In genomic region chr2:113217455-113218282, GRCh38 we compare ENCODE assay signal across 1 cellular context.
TF ChIP-seq lines count a peak whose summit lies in the region.

No MANE protein-coding gene starts in this region.

TF ChIP-seq in HepG2, 621 proteins besides CTCF, POLR2A, EP300 and RAD21 (continued from another document and continues in another):
- peak; percentile 81 for TF ChIP-seq ZNF687 (CRISPR knock-in tag; IDR thresholded peaks at IDR 0.05)
- no peak; the same call in 1 of the 2 replicates for TF ChIP-seq ZMYM4 (CRISPR knock-in tag; IDR thresholded peaks at IDR 0.05)
- TF ChIP-seq AGO1 (IDR thresholded peaks at IDR 0.05; ENCODE audit: low read depth, low read length, poor library complexity, severe bottlenecking) = peak; percentile 57
- TF ChIP-seq ZNF546 (CRISPR knock-in tag; conservative IDR thresholded peaks at IDR 0.05) = no peak
- 0 out of 2 replicates have a peak, but pooled peaks have one; percentile 55 for TF ChIP-seq ZNF605 (CRISPR knock-in tag; IDR thresholded peaks at IDR 0.05)
- TF ChIP-seq ZNF782 (CRISPR knock-in tag; IDR thresholded peaks at IDR 0.05; ENCODE audit: borderline replicate concordance) = peak; percentile 79; the same call in 1 of the 2 replicates
- no peak for TF ChIP-seq STAG1 (CRISPR knock-in tag; IDR thresholded peaks at IDR 0.05)
- peak; percentile 67 for TF ChIP-seq ZFP91 (CRISPR knock-in tag; IDR thresholded peaks at IDR 0.05; ENCODE audit: borderline replicate concordance)
- TF ChIP-seq ZC3H13 (CRISPR knock-in tag; IDR thresholded peaks at IDR 0.05) = 0 out of 2 replicates have a peak, but pooled peaks have one; percentile 23
- TF ChIP-seq TFE3 (CRISPR knock-in tag; IDR thresholded peaks at IDR 0.05) = peak; percentile 37; the same call in 1 of the 2 replicates
- no peak for TF ChIP-seq ISX (CRISPR knock-in tag; conservative IDR thresholded peaks at IDR 0.05)
- TF ChIP-seq HMGXB3 (CRISPR knock-in tag; IDR thresholded peaks at IDR 0.05; ENCODE audit: borderline replicate concordance) = no peak
- no peak for TF ChIP-seq ZNF83 (CRISPR knock-in tag; IDR thresholded peaks at IDR 0.05; ENCODE audit: borderline replicate concordance)
- TF ChIP-seq TIGD3 (CRISPR knock-in tag; IDR thresholded peaks at IDR 0.05; ENCODE audit: borderline replicate concordance) = no peak; the same call in 1 of the 2 replicates
- no peak for TF ChIP-seq ZNF576 (CRISPR knock-in tag; IDR thresholded peaks at IDR 0.05)
- 0 out of 2 replicates have a peak, but pooled peaks have one; percentile 23 for TF ChIP-seq ZNF704 (CRISPR knock-in tag; IDR thresholded peaks at IDR 0.05; ENCODE audit: borderline replicate concordance)
- no peak for TF ChIP-seq JUN (CRISPR knock-in tag; IDR thresholded peaks at IDR 0.05)
- no peak for TF ChIP-seq NFE2L1 (CRISPR knock-in tag; IDR thresholded peaks at IDR 0.05; ENCODE audit: borderline replicate concordance)
- no peak for TF ChIP-seq ZBTB33 (CRISPR knock-in tag; IDR thresholded peaks at IDR 0.05)
- peak; percentile 23; the same call in 1 of the 2 replicates for TF ChIP-seq ZSCAN31 (CRISPR knock-in tag; IDR thresholded peaks at IDR 0.05; ENCODE audit: low read depth)
- TF ChIP-seq HNRNPUL1 (IDR thresholded peaks at IDR 0.05; ENCODE audit: low read depth, low read length) = no peak
- 0 out of 2 replicates have a peak, but pooled peaks have one; percentile 9 for TF ChIP-seq ZNF556 (CRISPR knock-in tag; IDR thresholded peaks at IDR 0.05; ENCODE audit: borderline replicate concordance)
- no peak for TF ChIP-seq TOPORS (CRISPR knock-in tag; IDR thresholded peaks at IDR 0.05)
- TF ChIP-seq THRA (CRISPR knock-in tag; IDR thresholded peaks at IDR 0.05; ENCODE audit: borderline replicate concordance) = no peak
- no peak for TF ChIP-seq FOXK2 (IDR thresholded peaks at IDR 0.05)
- TF ChIP-seq E2F2 (CRISPR knock-in tag; IDR thresholded peaks at IDR 0.05; ENCODE audit: borderline replicate concordance) = no peak
- TF ChIP-seq HMGXB4 (CRISPR knock-in tag; IDR thresholded peaks at IDR 0.05; ENCODE audit: borderline replicate concordance in 1 of 2, low read depth in 1 of 2) = peak in 1 of 2 experiments; percentile 14; a peak in 1 of 4 replicates
- no peak for TF ChIP-seq HMG20B (CRISPR knock-in tag; conservative IDR thresholded peaks at IDR 0.05)
- no peak for TF ChIP-seq PHF8 (CRISPR knock-in tag; IDR thresholded peaks at IDR 0.05)
- peak; percentile 51 for TF ChIP-seq RBFOX2 (IDR thresholded peaks at IDR 0.05; ENCODE audit: low read depth, low read length)
- no peak for TF ChIP-seq KDM5A (IDR thresholded peaks at IDR 0.05; ENCODE audit: borderline replicate concordance, low read length)
